Comparison of ENCODE assay signal across 1 cellular context in genomic region chrX:19334945-19335626, GRCh38.
TF ChIP-seq lines count a peak whose summit lies in the region.

No MANE protein-coding gene starts in this region.

TF ChIP-seq in A549, 52 proteins besides CTCF, POLR2A, EP300 and RAD21 (continued from another document):
- no peak for TF ChIP-seq REST (IDR thresholded peaks at IDR 0.05)
- TF ChIP-seq BHLHE40 (IDR thresholded peaks at IDR 0.05; ENCODE audit: low read depth, low read length), result no peak
- no peak for TF ChIP-seq FOSB (CRISPR knock-in tag; IDR thresholded peaks at IDR 0.05)
- no peak for TF ChIP-seq FOSL2 (IDR thresholded peaks at IDR 0.05)
- no peak for TF ChIP-seq FOSL2 (CRISPR knock-in tag; IDR thresholded peaks at IDR 0.05)
